ENCODE assay signal across 18 cellular contexts in the genomic region with DNA sequence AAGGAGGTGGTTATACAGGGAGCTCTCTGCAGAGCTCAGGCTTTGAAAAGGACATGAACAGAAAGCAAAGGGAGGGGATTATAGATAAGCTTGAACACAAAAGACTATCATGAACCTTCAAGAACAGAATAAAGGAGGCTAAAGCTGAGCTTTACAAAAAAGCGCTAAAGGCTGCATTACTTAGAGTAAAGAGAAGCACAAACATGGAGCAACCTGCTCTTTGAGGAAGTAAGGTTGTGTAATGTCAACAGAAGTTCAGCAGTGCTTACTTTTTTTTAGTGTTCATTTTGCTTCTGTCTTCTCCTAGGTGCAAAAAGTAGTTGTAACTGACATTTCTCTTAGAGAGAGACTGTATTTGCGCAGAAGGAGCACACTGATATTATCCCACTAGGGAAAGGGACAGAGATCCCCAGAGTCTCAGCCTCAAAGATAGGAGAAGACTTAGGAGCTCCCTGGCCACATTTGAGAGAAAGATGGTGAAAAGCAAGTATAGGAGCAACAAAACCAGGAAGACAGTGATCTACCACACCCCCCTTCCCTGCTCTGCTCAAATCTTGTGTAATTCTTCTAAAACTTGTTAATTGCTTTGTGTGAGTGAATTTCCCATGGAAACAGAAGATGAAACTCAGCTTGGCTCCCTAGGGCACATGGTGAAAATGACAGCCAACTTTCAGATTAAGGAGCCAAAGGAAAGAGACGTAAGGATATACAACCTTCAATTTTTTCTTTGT. TPM values are rescaled to one million over a fixed set of nuclear protein-coding genes. Genes with fewer than 3 reads are reported as not detected.
DNase-seq lines count a peak whose midpoint lies in the region; ATAC-seq and TF ChIP-seq lines count a peak whose summit lies in the region.
"Had no signal": no experiment of that assay in that cellular context is flagged by ENCODE, and none has a peak within 500 bp of the region (broad histone marks: within the 10 kb centered on the region; RNA-seq: fewer than 3 reads in every experiment).

No MANE protein-coding gene starts in this region.

- no peak for TF ChIP-seq POLR2A in upper lobe of left lung (IDR thresholded peaks at IDR 0.05)

- POLR2A ChIA-PET in HEK293T (lab: Yijun Ruan, JAX) = no interaction called here

- TF ChIP-seq EP300 in upper lobe of left lung (IDR thresholded peaks at IDR 0.05) = no peak

- 59 to 66% methylated on average over 3 of the region's 3 CpGs for WGBS in upper lobe of left lung, 2 donors

- peaks cover 0 to 11% (median 3%) of the 10 kb centered on the region in 4 donors for H3K4me1 ChIP-seq in upper lobe of left lung
- H3K4me1 ChIP-seq: testis had no signal

- no peak overlapping the region for H3K4me3 ChIP-seq in upper lobe of left lung
- H3K4me3 ChIP-seq: adrenal gland, GM23248, left ventricle myocardium inferior, testis had no signal

- H3K36me3 ChIP-seq in upper lobe of left lung = no peaks in the 10 kb centered on the region
- H3K36me3 ChIP-seq: adrenal gland, left ventricle myocardium inferior had no signal

- DNase-seq in KG1 (lab: John Stamatoyannopoulos, UW) = peak; percentile 45
- peak; percentile 92 for DNase-seq in SIG-M5 (lab: John Stamatoyannopoulos, UW)
- DNase-seq in left lobe of liver (ENCODE audit: low spot score) = no peak
- no peak for DNase-seq in upper lobe of left lung
- no peak for DNase-seq in HEK293T (ENCODE audit: extremely low spot score)
- DNase-seq in Ammon's horn (ENCODE audit: low spot score) = no peak
- DNase-seq: activated CD8-positive, alpha-beta memory T cell treated with anti-CD3 and anti-CD28 coated beads, Interleukin-2, amount 50 U/mL, for 48 hours; activated effector memory CD4-positive, alpha-beta T cell treated with Interleukin-2 at 50 U/mL for 16 hours; adrenal gland; GM23248; left ventricle myocardium inferior; NCI-H1694; NK-92 treated with Interleukin-12 subunit alpha and Interleukin-12 subunit beta, amount 100 ng/mL, for 24 hours; right cardiac atrium; testis had no signal

- no peak for TF ChIP-seq CTCF in upper lobe of left lung (IDR thresholded peaks at IDR 0.05)

- CTCF ChIA-PET in HEK293T (lab: Yijun Ruan, JAX) = interaction anchor here (1.0 kb wide), 1 partner anchor 30 kb away, joined by 5 read pairs; no protein-coding TSS in a partner anchor

- ATAC-seq in left lobe of liver (peak; percentile 34), upper lobe of left lung (ENCODE audit: low FRiP score in 2 of 2) (peak; percentile 37 to 58), HG02759 (IDR thresholded peaks at IDR 0.05; ENCODE audit: unreplicated experiment) (no peak)
- ATAC-seq: right cardiac atrium; Right ventricle myocardium inferior; stimulated activated effector memory CD8-positive, alpha-beta T cell treated with anti-CD3 and anti-CD28 coated beads, Interleukin-12 subunit alpha, Interleukin-12 subunit beta, amount 100 ng/mL, for 72 hours had no signal

- no peaks in the 10 kb centered on the region for H3K27me3 ChIP-seq in upper lobe of left lung
- H3K27me3 ChIP-seq: adrenal gland, testis had no signal

- peak overlapping the region; percentile 1 to 73 (median 59) for H3K27ac ChIP-seq in upper lobe of left lung
- H3K27ac ChIP-seq: adrenal gland, GM23248, left ventricle myocardium inferior, testis had no signal

- H3K9me3 ChIP-seq in upper lobe of left lung = no peaks in the 10 kb centered on the region
- H3K9me3 ChIP-seq: adrenal gland, left ventricle myocardium inferior, testis had no signal

TF ChIP-seq in HEK293T, 16 proteins besides CTCF, POLR2A, EP300 and RAD21:
- no peak for TF ChIP-seq LEF1 (IDR thresholded peaks at IDR 0.05; ENCODE audit: borderline replicate concordance)
- TF ChIP-seq ZNF384 (IDR thresholded peaks at IDR 0.05) = no peak
- TF ChIP-seq L3MBTL2 (conservative IDR thresholded peaks at IDR 0.05) = no peak
- no peak for TF ChIP-seq SUZ12 (IDR thresholded peaks at IDR 0.05)
- TF ChIP-seq FOXM1 (IDR thresholded peaks at IDR 0.05; ENCODE audit: borderline replicate concordance) = no peak
- no peak for TF ChIP-seq FOXA1 (IDR thresholded peaks at IDR 0.05)
- no peak for TF ChIP-seq FOXK2 (IDR thresholded peaks at IDR 0.05)

RNA-seq across cellular contexts. Expression of a gene that starts 54.7 kb away (rescaled TPM):
- total RNA-seq in left lobe of liver = 6.6 TPM
- total RNA-seq in upper lobe of left lung = 10 to 100 TPM; 14.7 to 25.7 (median 22.8) TPM

RNA-seq across cellular contexts. Expression of a gene that starts 54.9 kb away (rescaled TPM):
- total RNA-seq in left lobe of liver (0.98 TPM), upper lobe of left lung (10 to 100 TPM in 3 of 6 donors, 1 to 10 TPM in 3; 3.8 to 27.2 (median 9.1) TPM)

Comparison
In these comparisons a context has a peak if more than half of its experiments do, and no peak if none do; other contexts are left out.
1. DNase-seq: peak in KG1 (single experiment) and SIG-M5 (single experiment); none in left lobe of liver (single experiment), upper lobe of left lung (0 of 2), HEK293T (single experiment) and Ammon's horn (single experiment).